In the genomic region with DNA sequence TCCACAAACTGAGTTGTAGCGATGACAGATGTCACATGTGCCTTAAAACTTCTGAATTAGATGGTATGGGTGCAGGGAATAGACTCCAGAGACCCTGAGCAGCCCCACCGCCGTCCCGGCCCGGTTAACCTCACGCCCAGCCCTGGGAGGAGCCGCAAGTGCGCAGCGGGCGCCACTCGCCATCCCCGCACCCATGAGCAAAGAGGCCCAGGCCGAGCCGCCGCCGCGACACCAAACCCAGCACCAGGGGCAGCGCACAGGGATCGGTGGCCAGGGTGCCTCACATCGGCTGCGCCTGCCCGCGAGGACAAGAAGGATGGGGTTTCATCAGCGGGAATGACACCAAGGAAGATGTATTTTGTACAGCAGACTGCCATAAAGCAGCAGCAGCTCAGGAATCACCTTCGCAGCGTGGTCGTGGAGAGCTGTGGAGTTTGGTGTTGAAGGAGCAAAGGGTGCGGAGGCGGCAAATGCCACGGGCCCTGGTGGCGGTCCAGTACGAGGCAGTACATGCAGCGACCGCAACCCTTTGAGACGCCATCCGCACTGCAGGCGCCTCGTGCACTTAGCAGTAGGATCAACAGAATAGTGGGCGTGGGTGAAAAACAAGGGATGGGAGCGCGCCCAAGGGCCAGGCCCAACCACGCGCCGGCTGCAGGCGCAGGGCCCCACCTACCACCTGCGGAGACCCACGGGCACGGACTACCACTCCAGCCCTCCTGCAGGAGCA, we compare ENCODE assay signal across 1 cellular context.
TF ChIP-seq lines count a peak whose summit lies in the region.

No MANE protein-coding gene starts in this region.

TF ChIP-seq in K562, 482 proteins besides CTCF, POLR2A, EP300 and RAD21:
- TF ChIP-seq, protein P1, sequence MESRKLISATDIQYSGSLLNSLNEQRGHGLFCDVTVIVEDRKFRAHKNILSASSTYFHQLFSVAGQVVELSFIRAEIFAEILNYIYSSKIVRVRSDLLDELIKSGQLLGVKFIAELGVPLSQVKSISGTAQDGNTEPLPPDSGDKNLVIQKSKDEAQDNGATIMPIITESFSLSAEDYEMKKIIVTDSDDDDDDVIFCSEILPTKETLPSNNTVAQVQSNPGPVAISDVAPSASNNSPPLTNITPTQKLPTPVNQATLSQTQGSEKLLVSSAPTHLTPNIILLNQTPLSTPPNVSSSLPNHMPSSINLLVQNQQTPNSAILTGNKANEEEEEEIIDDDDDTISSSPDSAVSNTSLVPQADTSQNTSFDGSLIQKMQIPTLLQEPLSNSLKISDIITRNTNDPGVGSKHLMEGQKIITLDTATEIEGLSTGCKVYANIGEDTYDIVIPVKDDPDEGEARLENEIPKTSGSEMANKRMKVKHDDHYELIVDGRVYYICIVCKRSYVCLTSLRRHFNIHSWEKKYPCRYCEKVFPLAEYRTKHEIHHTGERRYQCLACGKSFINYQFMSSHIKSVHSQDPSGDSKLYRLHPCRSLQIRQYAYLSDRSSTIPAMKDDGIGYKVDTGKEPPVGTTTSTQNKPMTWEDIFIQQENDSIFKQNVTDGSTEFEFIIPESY (CRISPR knock-in tag; IDR thresholded peaks at IDR 0.05) = peak; percentile 41; the same call in 1 of the 2 replicates
- no peak for TF ChIP-seq ZC3H4 (CRISPR knock-in tag; IDR thresholded peaks at IDR 0.05; ENCODE audit: borderline replicate concordance)
- TF ChIP-seq MCM3 (IDR thresholded peaks at IDR 0.05) = no peak
